In the genomic region with DNA sequence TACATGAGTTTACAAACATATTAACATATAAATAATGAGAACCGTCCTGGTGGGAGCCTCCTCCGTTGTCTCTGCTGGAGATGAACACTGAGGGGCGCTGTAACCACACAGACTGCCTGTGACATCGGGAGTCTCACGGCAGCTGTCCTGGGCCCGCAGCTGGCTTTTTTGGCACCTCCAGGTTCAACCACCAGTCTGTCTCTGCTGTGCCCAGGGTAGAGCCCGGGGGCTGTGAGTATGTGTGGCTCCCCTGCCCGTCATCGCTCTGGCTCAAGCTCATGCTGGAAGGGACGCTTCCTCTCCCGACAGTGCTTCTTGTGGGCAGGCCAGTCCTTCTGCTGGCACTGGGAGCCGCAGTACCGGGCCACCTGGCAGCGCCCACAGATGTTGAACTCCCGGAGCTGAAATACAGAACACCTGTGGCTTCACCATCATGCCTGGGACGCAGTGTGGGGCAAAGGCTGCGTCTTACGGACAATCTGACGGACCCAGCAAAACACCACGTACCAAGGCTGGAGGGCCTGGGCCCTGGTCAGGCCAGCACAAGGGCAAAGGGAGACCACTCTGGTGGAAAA, we compare ENCODE assay signal across 9 cellular contexts. TPM values are rescaled to one million over a fixed set of nuclear protein-coding genes. Genes with fewer than 3 reads are reported as not detected.
A peak's percentile ranks its signal among the peaks of the same experiment; 100 is the strongest.
DNase-seq lines count a peak whose midpoint lies in the region; ATAC-seq and TF ChIP-seq lines count a peak whose summit lies in the region.
"Had no signal": no experiment of that assay in that cellular context is flagged by ENCODE, and none has a peak within 500 bp of the region (broad histone marks: within the 10 kb centered on the region; RNA-seq: fewer than 3 reads in every experiment).

No MANE protein-coding gene starts in this region.

- peaks cover 14% of the 10 kb centered on the region for H3K4me1 ChIP-seq in CD4-positive, alpha-beta memory T cell (ENCODE audit: insufficient read depth, low read length)

- H3K36me3 ChIP-seq in CD4-positive, alpha-beta memory T cell (ENCODE audit: insufficient read depth, low read length) = peaks cover 6% of the 10 kb centered on the region

- H3K4me3 Mint-ChIP-seq in CD4-positive, alpha-beta memory T cell = no peak overlapping the region

- intact Hi-C loops in CD4-positive, alpha-beta memory T cell (cut with micrococcal nuclease) = no loop called here

- peaks cover 3 to 21% (median 11%) of the 10 kb centered on the region in 4 donors for H3K4me1 Mint-ChIP-seq in CD4-positive, alpha-beta memory T cell

- no peaks in the 10 kb centered on the region for H3K9me3 ChIP-seq in CD4-positive, alpha-beta memory T cell (ENCODE audit: control insufficient read depth in 1 of 2, low read length in 2 of 2)

- peaks cover 10 to 24% of the 10 kb centered on the region in 2 donors for H3K36me3 Mint-ChIP-seq in CD4-positive, alpha-beta memory T cell

- POLR2A ChIA-PET in CD4-positive, alpha-beta memory T cell (lab: Charles Lee; ENCODE audit: partially characterized antibody) = no interaction called here

- DNase-seq in EH (ENCODE audit: low read depth) (peak; percentile 18), HL-60 (ENCODE audit: low read depth in 1 of 2, low spot score in 1 of 2) (peak in 1 of 2 experiments; percentile 61), astrocyte of the cerebellum (ENCODE audit: low read depth) (no peak), lung microvascular endothelial cell (ENCODE audit: low read depth in 2 of 2) (peak; percentile 32 to 36), NCI-H187 treated with DMSO at 0.1 percent for 48 hours (lab: John Stamatoyannopoulos, UW) (no peak)
- DNase-seq in CD4-positive, alpha-beta memory T cell = no peak
- DNase-seq: NCI-H187 had no signal

- no peaks in the 10 kb centered on the region for H3K27me3 Mint-ChIP-seq in CD4-positive, alpha-beta memory T cell

- H3K27ac ChIP-seq in HL-60 (replicated peaks) = no peak overlapping the region
- H3K27ac ChIP-seq in CD4-positive, alpha-beta memory T cell (ENCODE audit: low read depth, low read length) = no peak overlapping the region

- H3K27ac Mint-ChIP-seq in CD4-positive, alpha-beta memory T cell = no peak overlapping the region

- H3K4me3 ChIP-seq in HL-60 (replicated peaks; ENCODE audit: insufficient read depth, low read length) (no peak overlapping the region), astrocyte of the cerebellum (ENCODE audit: low read depth, low read length) (no peak overlapping the region)
- H3K4me3 ChIP-seq in CD4-positive, alpha-beta memory T cell (ENCODE audit: low read length in 2 of 2) = no peak overlapping the region

- no peak for ATAC-seq in GM21381 (IDR thresholded peaks at IDR 0.05; ENCODE audit: unreplicated experiment)
- ATAC-seq: sciatic nerve had no signal

- in situ Hi-C loops in astrocyte of the cerebellum (cut with HindIII; ENCODE audit: low sequenced_read_pairs) = no loop called here

- CTCF ChIA-PET in CD4-positive, alpha-beta memory T cell (lab: Charles Lee; ENCODE audit: partially characterized antibody) = no interaction called here

- H3K9me3 Mint-ChIP-seq in CD4-positive, alpha-beta memory T cell = no peaks in the 10 kb centered on the region

- TF ChIP-seq CTCF in HL-60 (IDR thresholded peaks at IDR 0.05; ENCODE audit: insufficient read depth, low read length) (peak; percentile 45), astrocyte of the cerebellum (IDR thresholded peaks at IDR 0.05; ENCODE audit: low read depth, low read length, missing control alignments) (peak; percentile 11)

- no peaks in the 10 kb centered on the region for H3K27me3 ChIP-seq in HL-60 (ENCODE audit: insufficient read depth, poor library complexity, severe bottlenecking)
- no peaks in the 10 kb centered on the region for H3K27me3 ChIP-seq in CD4-positive, alpha-beta memory T cell (ENCODE audit: insufficient read depth, low read length)

RNA-seq across cellular contexts. Expression of a gene that starts 3.6 kb away (rescaled TPM):
- total RNA-seq in lung microvascular endothelial cell = 10.9 and 15.7 TPM in 2 replicates
- 10 to 100 TPM; 76.7 to 79.1 TPM for total RNA-seq in CD4-positive, alpha-beta memory T cell
- 10 to 100 TPM; 27.9 to 30.2 TPM for polyA plus RNA-seq in CD4-positive, alpha-beta memory T cell

RNA-seq across cellular contexts. Expression of a gene that starts 7.9 kb away (rescaled TPM):
- 11.1 and 13.5 TPM in 2 replicates for total RNA-seq in lung microvascular endothelial cell
- 10 to 100 TPM; 26.8 to 29.1 TPM for total RNA-seq in CD4-positive, alpha-beta memory T cell
- polyA plus RNA-seq in CD4-positive, alpha-beta memory T cell = 10 to 100 TPM in 1 of 2 donors, 1 to 10 TPM in 1; 3.6 to 13.7 TPM

RNA-seq across cellular contexts. Expression of a gene that starts 23.1 kb away (rescaled TPM):
- total RNA-seq in lung microvascular endothelial cell = 19.4 and 28.0 TPM in 2 replicates
- 10 to 100 TPM; 82.3 to 86.2 TPM for total RNA-seq in CD4-positive, alpha-beta memory T cell
- 10 to 100 TPM; 54.3 to 59.4 TPM for polyA plus RNA-seq in CD4-positive, alpha-beta memory T cell

RNA-seq across cellular contexts. Expression of a gene that starts 30.7 kb away (rescaled TPM):
- total RNA-seq in lung microvascular endothelial cell = 48.4 and 72.4 TPM in 2 replicates
- total RNA-seq in CD4-positive, alpha-beta memory T cell = 10 to 100 TPM; 91.6 to 95.9 TPM
- polyA plus RNA-seq in CD4-positive, alpha-beta memory T cell = 10 to 100 TPM; 37.8 to 39.9 TPM

RNA-seq across cellular contexts. Expression of a gene that starts 32.2 kb away (rescaled TPM):
- total RNA-seq in lung microvascular endothelial cell = 0.44 and 0.79 TPM in 2 replicates
- 10 to 100 TPM; 15.5 to 15.7 TPM for total RNA-seq in CD4-positive, alpha-beta memory T cell
- under 1 TPM in 1 of 2 donors, not detected in 1; 0.98 TPM for polyA plus RNA-seq in CD4-positive, alpha-beta memory T cell

Comparison
In these comparisons a context has a peak if more than half of its experiments do, and no peak if none do; other contexts are left out.
1. DNase-seq: peak in EH (single experiment) and lung microvascular endothelial cell (2 of 2); none in astrocyte of the cerebellum (single experiment), NCI-H187 treated with DMSO at 0.1 percent for 48 hours (single experiment) and CD4-positive, alpha-beta memory T cell (0 of 5).